In genomic region chr17:15741624-15742023, GRCh38 we compare ENCODE assay signal across 34 cellular contexts. TPM values are rescaled to one million over a fixed set of nuclear protein-coding genes. Genes with fewer than 3 reads are reported as not detected.
"Had no signal": no experiment of that assay in that cellular context is flagged by ENCODE, and none has a peak within 500 bp of the region (broad histone marks: within the 10 kb centered on the region; RNA-seq: fewer than 3 reads in every experiment).

No MANE protein-coding gene starts in this region.

- DNase-seq: activated B cell treated with CpG ODN at 0.5 μM for 24 hours; activated CD4-positive, alpha-beta memory T cell treated with anti-CD3 and anti-CD28 coated beads, Interleukin-2, amount 10 ng/mL, durations not matched to agents 7 days and 5 days; activated CD4-positive, alpha-beta T cell treated with anti-CD3 and anti-CD28 coated beads for 1 hour; activated CD4-positive, alpha-beta T cell treated with anti-CD3 and anti-CD28 coated beads for 36 hours; activated CD4-positive, alpha-beta T cell treated with anti-CD3 and anti-CD28 coated beads for 48 hours; activated CD4-positive, alpha-beta T cell treated with anti-CD3 and anti-CD28 coated beads, Interleukin-2, amount 10 ng/mL, durations not matched to agents 7 days and 5 days; activated CD4-positive, alpha-beta T cell treated with anti-CD3 and anti-CD28 coated beads, Interleukin-2, amount 50 U/mL, for 48 hours; activated CD8-positive, alpha-beta memory T cell treated with anti-CD3 and anti-CD28 coated beads for 24 hours; activated CD8-positive, alpha-beta memory T cell treated with anti-CD3 and anti-CD28 coated beads, Interleukin-2, amount 10 ng/mL, durations not matched to agents 7 days and 5 days; activated CD8-positive, alpha-beta memory T cell treated with anti-CD3 and anti-CD28 coated beads, Interleukin-2, amount 50 U/mL, for 48 hours; activated CD8-positive, alpha-beta T cell treated with anti-CD3 and anti-CD28 coated beads, Interleukin-2, amount 10 ng/mL, durations not matched to agents 7 days and 5 days; activated effector memory CD4-positive, alpha-beta T cell treated with anti-CD3 and anti-CD28 coated beads, Interleukin-2, amount 50 U/mL, for 16 hours; activated gamma-delta T cell treated with Interleukin-2 at 50 U/mL for 16 hours; activated naive CD4-positive, alpha-beta T cell; activated naive CD4-positive, alpha-beta T cell treated with anti-CD3 and anti-CD28 coated beads for 36 hours; activated naive CD4-positive, alpha-beta T cell treated with anti-CD3 and anti-CD28 coated beads, Interleukin-2, amount 50 U/mL, for 16 hours; activated naive CD8-positive, alpha-beta T cell treated with anti-CD3 and anti-CD28 coated beads for 36 hours; activated T-cell treated with anti-CD3 and anti-CD28 coated beads, Interleukin-2, amount 50 U/mL, for 24 hours; activated T-cell treated with anti-CD3 and anti-CD28 coated beads, Interleukin-2, amount 50 U/mL, for 48 hours; adrenal gland; amniotic stem cell; aorta; body of pancreas; brain microvascular endothelial cell; central memory CD4-positive, alpha-beta T cell; T-helper 1 cell; T-helper 2 cell; T-helper 9 cell had no signal

- H3K27me3 ChIP-seq: adrenal gland, body of pancreas, brain microvascular endothelial cell, breast epithelium had no signal

- H3K9me3 Mint-ChIP-seq: activated B cell treated with CpG ODN at 0.5 μM for 24 hours; activated CD4-positive, alpha-beta memory T cell treated with anti-CD3 and anti-CD28 coated beads, Interleukin-2, amount 10 ng/mL, durations not matched to agents 7 days and 5 days; activated CD4-positive, alpha-beta T cell treated with anti-CD3 and anti-CD28 coated beads, Interleukin-2, amount 10 ng/mL, durations not matched to agents 7 days and 5 days; activated naive CD4-positive, alpha-beta T cell treated with anti-CD3 and anti-CD28 coated beads for 36 hours; activated naive CD4-positive, alpha-beta T cell treated with anti-CD3 and anti-CD28 coated beads, Interleukin-2, amount 50 U/mL, for 72 hours; activated naive CD8-positive, alpha-beta T cell treated with anti-CD3 and anti-CD28 coated beads for 36 hours; activated T-cell treated with anti-CD3 and anti-CD28 coated beads, Interleukin-2, amount 50 U/mL, for 24 hours; T-helper 1 cell treated with Interleukin-12 subunit alpha and Interleukin-12 subunit beta and Interleukin-4 antibody, amounts not matched to agents 30 μg/mL and 1 μg/mL, for 36 hours; T-helper 2 cell treated with Interferon-gamma antibody and Interleukin-4, amounts not matched to agents 5 μg/mL and 100 μg/mL, for 36 hours had no signal

- H3K4me3 Mint-ChIP-seq: activated B cell treated with CpG ODN at 0.5 μM for 24 hours; activated CD4-positive, alpha-beta memory T cell treated with anti-CD3 and anti-CD28 coated beads, Interleukin-2, amount 10 ng/mL, durations not matched to agents 7 days and 5 days; activated CD4-positive, alpha-beta T cell treated with anti-CD3 and anti-CD28 coated beads for 36 hours; activated CD4-positive, alpha-beta T cell treated with anti-CD3 and anti-CD28 coated beads, Interleukin-2, amount 10 ng/mL, durations not matched to agents 7 days and 5 days; activated CD8-positive, alpha-beta memory T cell treated with anti-CD3 and anti-CD28 coated beads, Interleukin-2, amount 10 ng/mL, durations not matched to agents 7 days and 5 days; activated CD8-positive, alpha-beta T cell treated with anti-CD3 and anti-CD28 coated beads, Interleukin-2, amount 10 ng/mL, durations not matched to agents 7 days and 5 days; activated naive CD4-positive, alpha-beta T cell treated with anti-CD3 and anti-CD28 coated beads for 36 hours; activated naive CD8-positive, alpha-beta T cell treated with anti-CD3 and anti-CD28 coated beads for 36 hours; activated T-cell treated with anti-CD3 and anti-CD28 coated beads, Interleukin-2, amount 50 U/mL, for 24 hours; T-helper 1 cell treated with Interleukin-12 subunit alpha and Interleukin-12 subunit beta and Interleukin-4 antibody, amounts not matched to agents 30 μg/mL and 1 μg/mL, for 36 hours; T-helper 2 cell treated with Interferon-gamma antibody and Interleukin-4, amounts not matched to agents 5 μg/mL and 100 μg/mL, for 36 hours had no signal

- H3K36me3 Mint-ChIP-seq: activated CD8-positive, alpha-beta memory T cell treated with anti-CD3 and anti-CD28 coated beads, Interleukin-2, amount 10 ng/mL, durations not matched to agents 7 days and 5 days; activated naive CD4-positive, alpha-beta T cell treated with anti-CD3 and anti-CD28 coated beads, Interleukin-2, amount 50 U/mL, for 72 hours; activated naive CD8-positive, alpha-beta T cell treated with anti-CD3 and anti-CD28 coated beads for 36 hours had no signal

- H3K27ac Mint-ChIP-seq: activated B cell treated with CpG ODN at 0.5 μM for 24 hours; activated CD4-positive, alpha-beta memory T cell treated with anti-CD3 and anti-CD28 coated beads, Interleukin-2, amount 10 ng/mL, durations not matched to agents 7 days and 5 days; activated CD4-positive, alpha-beta T cell treated with anti-CD3 and anti-CD28 coated beads for 36 hours; activated CD4-positive, alpha-beta T cell treated with anti-CD3 and anti-CD28 coated beads, Interleukin-2, amount 10 ng/mL, durations not matched to agents 7 days and 5 days; activated CD8-positive, alpha-beta memory T cell treated with anti-CD3 and anti-CD28 coated beads, Interleukin-2, amount 10 ng/mL, durations not matched to agents 7 days and 5 days; activated CD8-positive, alpha-beta T cell treated with anti-CD3 and anti-CD28 coated beads, Interleukin-2, amount 10 ng/mL, durations not matched to agents 7 days and 5 days; activated naive CD4-positive, alpha-beta T cell treated with anti-CD3 and anti-CD28 coated beads for 36 hours; activated naive CD4-positive, alpha-beta T cell treated with anti-CD3 and anti-CD28 coated beads, Interleukin-2, amount 50 U/mL, for 72 hours; activated naive CD8-positive, alpha-beta T cell treated with anti-CD3 and anti-CD28 coated beads for 36 hours; activated T-cell treated with anti-CD3 and anti-CD28 coated beads, Interleukin-2, amount 50 U/mL, for 24 hours; T-helper 1 cell treated with Interleukin-12 subunit alpha and Interleukin-12 subunit beta and Interleukin-4 antibody, amounts not matched to agents 30 μg/mL and 1 μg/mL, for 36 hours; T-helper 2 cell treated with Interferon-gamma antibody and Interleukin-4, amounts not matched to agents 5 μg/mL and 100 μg/mL, for 36 hours had no signal

- H3K4me1 Mint-ChIP-seq: activated B cell treated with CpG ODN at 0.5 μM for 24 hours; activated CD4-positive, alpha-beta memory T cell treated with anti-CD3 and anti-CD28 coated beads, Interleukin-2, amount 10 ng/mL, durations not matched to agents 7 days and 5 days; activated CD4-positive, alpha-beta T cell treated with anti-CD3 and anti-CD28 coated beads for 36 hours; activated CD4-positive, alpha-beta T cell treated with anti-CD3 and anti-CD28 coated beads, Interleukin-2, amount 10 ng/mL, durations not matched to agents 7 days and 5 days; activated CD8-positive, alpha-beta memory T cell treated with anti-CD3 and anti-CD28 coated beads, Interleukin-2, amount 10 ng/mL, durations not matched to agents 7 days and 5 days; activated naive CD8-positive, alpha-beta T cell treated with anti-CD3 and anti-CD28 coated beads for 36 hours had no signal

- H3K27ac ChIP-seq: adrenal gland, body of pancreas, brain microvascular endothelial cell, breast epithelium, VCaP had no signal

- H3K4me1 ChIP-seq: adrenal gland, body of pancreas, breast epithelium had no signal

- H3K4me3 ChIP-seq: adrenal gland, body of pancreas, breast epithelium had no signal

- H3K9me3 ChIP-seq: adrenal gland, body of pancreas, breast epithelium had no signal

- H3K36me3 ChIP-seq: adrenal gland, brain microvascular endothelial cell, breast epithelium had no signal

RNA-seq across cellular contexts. Expression of gene TBC1D26, which starts 9.5 kb away (rescaled TPM):
- total RNA-seq: activated CD4-positive, alpha-beta memory T cell treated with anti-CD3 and anti-CD28 coated beads, Interleukin-2, amount 10 ng/mL, durations not matched to agents 7 days and 5 days; activated CD4-positive, alpha-beta T cell treated with anti-CD3 and anti-CD28 coated beads, Interleukin-2, amount 10 ng/mL, durations not matched to agents 7 days and 5 days; activated CD8-positive, alpha-beta memory T cell treated with anti-CD3 and anti-CD28 coated beads, Interleukin-2, amount 10 ng/mL, durations not matched to agents 7 days and 5 days; adrenal gland; aorta; body of pancreas; cardiac septum had no signal
